In the genomic region with DNA sequence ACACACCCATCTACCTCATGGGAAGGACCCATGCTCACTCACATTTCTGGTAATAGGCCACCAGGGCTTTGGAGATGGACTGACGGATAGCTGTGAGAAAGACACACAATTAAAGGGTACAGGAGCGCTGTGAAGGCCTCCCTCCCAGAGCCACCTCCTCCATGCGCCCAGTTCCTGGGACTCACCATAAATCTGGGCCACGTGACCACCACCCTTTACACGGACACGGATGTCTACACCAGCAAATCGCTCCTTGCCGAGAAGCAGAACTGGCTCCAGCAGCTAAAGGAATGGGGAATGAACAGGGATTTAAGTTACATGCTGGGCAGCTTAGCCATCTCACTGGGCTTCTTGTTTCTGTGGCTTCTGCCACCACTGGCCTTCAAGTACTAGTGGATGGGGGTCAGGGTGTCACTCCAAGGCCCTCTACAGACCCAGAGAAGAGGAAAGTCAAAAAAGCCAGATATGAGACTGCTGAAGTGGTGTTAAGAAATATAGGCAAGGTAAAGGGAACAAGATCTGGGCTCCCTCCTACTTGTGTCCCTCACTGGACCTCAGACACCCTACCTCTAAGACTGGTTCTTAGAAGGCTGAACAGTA, we compare ENCODE assay signal across 2 cellular contexts.
TF ChIP-seq lines count a peak whose summit lies in the region.

No MANE protein-coding gene starts in this region.

TF ChIP-seq in A549, 52 proteins besides CTCF, POLR2A, EP300 and RAD21 (continues in another document):
- TF ChIP-seq MAX (IDR thresholded peaks at IDR 0.05) = peak; percentile 9; the same call in 1 of the 2 replicates
- TF ChIP-seq, protein P1, sequence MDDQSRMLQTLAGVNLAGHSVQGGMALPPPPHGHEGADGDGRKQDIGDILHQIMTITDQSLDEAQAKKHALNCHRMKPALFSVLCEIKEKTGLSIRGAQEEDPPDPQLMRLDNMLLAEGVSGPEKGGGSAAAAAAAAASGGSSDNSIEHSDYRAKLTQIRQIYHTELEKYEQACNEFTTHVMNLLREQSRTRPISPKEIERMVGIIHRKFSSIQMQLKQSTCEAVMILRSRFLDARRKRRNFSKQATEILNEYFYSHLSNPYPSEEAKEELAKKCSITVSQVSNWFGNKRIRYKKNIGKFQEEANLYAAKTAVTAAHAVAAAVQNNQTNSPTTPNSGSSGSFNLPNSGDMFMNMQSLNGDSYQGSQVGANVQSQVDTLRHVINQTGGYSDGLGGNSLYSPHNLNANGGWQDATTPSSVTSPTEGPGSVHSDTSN (IDR thresholded peaks at IDR 0.05) = no peak
- no peak for TF ChIP-seq RCOR1 (IDR thresholded peaks at IDR 0.05; ENCODE audit: low read depth, low read length)
- TF ChIP-seq, protein P2, sequence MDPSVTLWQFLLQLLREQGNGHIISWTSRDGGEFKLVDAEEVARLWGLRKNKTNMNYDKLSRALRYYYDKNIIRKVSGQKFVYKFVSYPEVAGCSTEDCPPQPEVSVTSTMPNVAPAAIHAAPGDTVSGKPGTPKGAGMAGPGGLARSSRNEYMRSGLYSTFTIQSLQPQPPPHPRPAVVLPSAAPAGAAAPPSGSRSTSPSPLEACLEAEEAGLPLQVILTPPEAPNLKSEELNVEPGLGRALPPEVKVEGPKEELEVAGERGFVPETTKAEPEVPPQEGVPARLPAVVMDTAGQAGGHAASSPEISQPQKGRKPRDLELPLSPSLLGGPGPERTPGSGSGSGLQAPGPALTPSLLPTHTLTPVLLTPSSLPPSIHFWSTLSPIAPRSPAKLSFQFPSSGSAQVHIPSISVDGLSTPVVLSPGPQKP (IDR thresholded peaks at IDR 0.05; ENCODE audit: low read depth, low read length) = no peak
- TF ChIP-seq BCL3 (IDR thresholded peaks at IDR 0.05) = no peak; the same call in 2 of the 3 replicates
- no peak for TF ChIP-seq E2F6 (IDR thresholded peaks at IDR 0.05; ENCODE audit: borderline replicate concordance, low read depth)
- no peak for TF ChIP-seq ZFP36 (IDR thresholded peaks at IDR 0.05; ENCODE audit: borderline replicate concordance, partially characterized antibody)
- TF ChIP-seq FOSB (CRISPR knock-in tag; IDR thresholded peaks at IDR 0.05) = peak; percentile 37; the same call in 1 of the 2 replicates
- no peak for TF ChIP-seq SMC3 (IDR thresholded peaks at IDR 0.05)
- no peak for TF ChIP-seq KDM5A (IDR thresholded peaks at IDR 0.05)
- no peak for TF ChIP-seq KDM1A (IDR thresholded peaks at IDR 0.05; ENCODE audit: low read depth)
- no peak for TF ChIP-seq MAFK (IDR thresholded peaks at IDR 0.05; ENCODE audit: partially characterized antibody)
- TF ChIP-seq GATA3 (IDR thresholded peaks at IDR 0.05; ENCODE audit: borderline replicate concordance) = no peak
- TF ChIP-seq, protein P3, sequence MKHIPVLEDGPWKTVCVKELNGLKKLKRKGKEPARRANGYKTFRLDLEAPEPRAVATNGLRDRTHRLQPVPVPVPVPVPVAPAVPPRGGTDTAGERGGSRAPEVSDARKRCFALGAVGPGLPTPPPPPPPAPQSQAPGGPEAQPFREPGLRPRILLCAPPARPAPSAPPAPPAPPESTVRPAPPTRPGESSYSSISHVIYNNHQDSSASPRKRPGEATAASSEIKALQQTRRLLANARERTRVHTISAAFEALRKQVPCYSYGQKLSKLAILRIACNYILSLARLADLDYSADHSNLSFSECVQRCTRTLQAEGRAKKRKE (CRISPR knock-in tag; IDR thresholded peaks at IDR 0.05; ENCODE audit: low read depth) = no peak
- no peak for TF ChIP-seq FOXS1 (CRISPR knock-in tag; IDR thresholded peaks at IDR 0.05)
- TF ChIP-seq NFE2L2 (conservative IDR thresholded peaks at IDR 0.05; ENCODE audit: low read length) = no peak
- no peak for TF ChIP-seq PHF8 (IDR thresholded peaks at IDR 0.05; ENCODE audit: borderline replicate concordance, low read depth)
- no peak for TF ChIP-seq POLR2AphosphoS2 (conservative IDR thresholded peaks at IDR 0.05; ENCODE audit: low read length)
- no peak for TF ChIP-seq TP53 (CRISPR knock-in tag; IDR thresholded peaks at IDR 0.05)
- TF ChIP-seq SREBF2 (IDR thresholded peaks at IDR 0.05) = no peak
- no peak; a peak in 1 of 5 replicates for TF ChIP-seq JUN (IDR thresholded peaks at IDR 0.05)
- peak; percentile 32; the same call in 1 of the 2 replicates for TF ChIP-seq HMGXB4 (CRISPR knock-in tag; IDR thresholded peaks at IDR 0.05; ENCODE audit: borderline replicate concordance)
- no peak for TF ChIP-seq ZSCAN20 (CRISPR knock-in tag; IDR thresholded peaks at IDR 0.05)
- peak; percentile 26; the same call in 1 of the 2 replicates for TF ChIP-seq TFCP2L1 (CRISPR knock-in tag; IDR thresholded peaks at IDR 0.05)
- TF ChIP-seq HDAC2 (IDR thresholded peaks at IDR 0.05) = no peak
- TF ChIP-seq RARB (CRISPR knock-in tag; IDR thresholded peaks at IDR 0.05) = peak; percentile 42; the same call in 1 of the 2 replicates
- TF ChIP-seq CHD2 (IDR thresholded peaks at IDR 0.05; ENCODE audit: low read length, partially characterized antibody) = no peak
- no peak for TF ChIP-seq ZC3H11A (IDR thresholded peaks at IDR 0.05)
- no peak for TF ChIP-seq NR3C1 (IDR thresholded peaks at IDR 0.05)

TF ChIP-seq in GM23338, 12 proteins besides CTCF, POLR2A, EP300 and RAD21:
- TF ChIP-seq NANOG (IDR thresholded peaks at IDR 0.05; ENCODE audit: borderline replicate concordance) (no peak), EZH2 (IDR thresholded peaks at IDR 0.05; ENCODE audit: low read depth, unreplicated experiment) (no peak), ETS1 (IDR thresholded peaks at IDR 0.05) (no peak), POLR2AphosphoS5 (IDR thresholded peaks at IDR 0.05; ENCODE audit: low read depth) (no peak; the same call in 1 of the 2 replicates), ZNF331 (CRISPR knock-in tag; IDR thresholded peaks at IDR 0.05; ENCODE audit: low read depth) (no peak), ZNF114 (CRISPR knock-in tag; IDR thresholded peaks at IDR 0.05) (no peak), EZH2phosphoT487 (IDR thresholded peaks at IDR 0.05; ENCODE audit: unreplicated experiment) (no peak)
- TF ChIP-seq, protein P4, sequence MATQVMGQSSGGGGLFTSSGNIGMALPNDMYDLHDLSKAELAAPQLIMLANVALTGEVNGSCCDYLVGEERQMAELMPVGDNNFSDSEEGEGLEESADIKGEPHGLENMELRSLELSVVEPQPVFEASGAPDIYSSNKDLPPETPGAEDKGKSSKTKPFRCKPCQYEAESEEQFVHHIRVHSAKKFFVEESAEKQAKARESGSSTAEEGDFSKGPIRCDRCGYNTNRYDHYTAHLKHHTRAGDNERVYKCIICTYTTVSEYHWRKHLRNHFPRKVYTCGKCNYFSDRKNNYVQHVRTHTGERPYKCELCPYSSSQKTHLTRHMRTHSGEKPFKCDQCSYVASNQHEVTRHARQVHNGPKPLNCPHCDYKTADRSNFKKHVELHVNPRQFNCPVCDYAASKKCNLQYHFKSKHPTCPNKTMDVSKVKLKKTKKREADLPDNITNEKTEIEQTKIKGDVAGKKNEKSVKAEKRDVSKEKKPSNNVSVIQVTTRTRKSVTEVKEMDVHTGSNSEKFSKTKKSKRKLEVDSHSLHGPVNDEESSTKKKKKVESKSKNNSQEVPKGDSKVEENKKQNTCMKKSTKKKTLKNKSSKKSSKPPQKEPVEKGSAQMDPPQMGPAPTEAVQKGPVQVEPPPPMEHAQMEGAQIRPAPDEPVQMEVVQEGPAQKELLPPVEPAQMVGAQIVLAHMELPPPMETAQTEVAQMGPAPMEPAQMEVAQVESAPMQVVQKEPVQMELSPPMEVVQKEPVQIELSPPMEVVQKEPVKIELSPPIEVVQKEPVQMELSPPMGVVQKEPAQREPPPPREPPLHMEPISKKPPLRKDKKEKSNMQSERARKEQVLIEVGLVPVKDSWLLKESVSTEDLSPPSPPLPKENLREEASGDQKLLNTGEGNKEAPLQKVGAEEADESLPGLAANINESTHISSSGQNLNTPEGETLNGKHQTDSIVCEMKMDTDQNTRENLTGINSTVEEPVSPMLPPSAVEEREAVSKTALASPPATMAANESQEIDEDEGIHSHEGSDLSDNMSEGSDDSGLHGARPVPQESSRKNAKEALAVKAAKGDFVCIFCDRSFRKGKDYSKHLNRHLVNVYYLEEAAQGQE (IDR thresholded peaks at IDR 0.05; ENCODE audit: unreplicated experiment) = no peak
